Comparison of ENCODE assay signal across 1 cellular context in the genomic region with DNA sequence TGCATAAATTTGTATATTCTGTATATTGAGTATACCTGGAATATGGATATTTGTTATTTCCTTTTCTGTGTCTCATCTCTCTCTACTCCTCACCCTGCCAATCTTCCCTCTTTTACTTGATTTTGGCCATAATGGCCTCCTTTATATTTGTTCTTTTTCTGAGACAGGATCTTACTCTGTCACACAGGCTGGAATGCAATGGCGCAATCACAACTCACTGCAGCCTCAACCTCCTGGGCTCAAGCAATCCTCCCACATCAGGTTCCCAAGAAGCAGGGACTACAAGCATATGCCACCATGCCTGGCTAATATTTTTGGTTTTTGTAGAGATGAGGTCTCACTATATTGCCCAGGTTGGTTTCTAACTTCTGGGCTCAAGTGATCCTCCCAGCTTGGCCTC.
TF ChIP-seq lines count a peak whose summit lies in the region.

No MANE protein-coding gene starts in this region.

TF ChIP-seq in HepG2, 621 proteins besides CTCF, POLR2A, EP300 and RAD21:
- TF ChIP-seq ZFP36L2 (CRISPR knock-in tag; IDR thresholded peaks at IDR 0.05), result no peak
- TF ChIP-seq AKAP8 (CRISPR knock-in tag; IDR thresholded peaks at IDR 0.05), result no peak
- no peak for TF ChIP-seq DMAP1 (CRISPR knock-in tag; IDR thresholded peaks at IDR 0.05)
- TF ChIP-seq, protein P1, sequence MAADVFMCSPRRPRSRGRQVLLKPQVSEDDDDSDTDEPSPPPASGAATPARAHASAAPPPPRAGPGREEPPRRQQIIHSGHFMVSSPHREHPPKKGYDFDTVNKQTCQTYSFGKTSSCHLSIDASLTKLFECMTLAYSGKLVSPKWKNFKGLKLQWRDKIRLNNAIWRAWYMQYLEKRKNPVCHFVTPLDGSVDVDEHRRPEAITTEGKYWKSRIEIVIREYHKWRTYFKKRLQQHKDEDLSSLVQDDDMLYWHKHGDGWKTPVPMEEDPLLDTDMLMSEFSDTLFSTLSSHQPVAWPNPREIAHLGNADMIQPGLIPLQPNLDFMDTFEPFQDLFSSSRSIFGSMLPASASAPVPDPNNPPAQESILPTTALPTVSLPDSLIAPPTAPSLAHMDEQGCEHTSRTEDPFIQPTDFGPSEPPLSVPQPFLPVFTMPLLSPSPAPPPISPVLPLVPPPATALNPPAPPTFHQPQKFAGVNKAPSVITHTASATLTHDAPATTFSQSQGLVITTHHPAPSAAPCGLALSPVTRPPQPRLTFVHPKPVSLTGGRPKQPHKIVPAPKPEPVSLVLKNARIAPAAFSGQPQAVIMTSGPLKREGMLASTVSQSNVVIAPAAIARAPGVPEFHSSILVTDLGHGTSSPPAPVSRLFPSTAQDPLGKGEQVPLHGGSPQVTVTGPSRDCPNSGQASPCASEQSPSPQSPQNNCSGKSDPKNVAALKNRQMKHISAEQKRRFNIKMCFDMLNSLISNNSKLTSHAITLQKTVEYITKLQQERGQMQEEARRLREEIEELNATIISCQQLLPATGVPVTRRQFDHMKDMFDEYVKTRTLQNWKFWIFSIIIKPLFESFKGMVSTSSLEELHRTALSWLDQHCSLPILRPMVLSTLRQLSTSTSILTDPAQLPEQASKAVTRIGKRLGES (CRISPR knock-in tag; IDR thresholded peaks at IDR 0.05; ENCODE audit: borderline replicate concordance), result no peak
- TF ChIP-seq FOXC1 (CRISPR knock-in tag; IDR thresholded peaks at IDR 0.05; ENCODE audit: borderline replicate concordance), result no peak
- TF ChIP-seq ZNF615 (CRISPR knock-in tag; IDR thresholded peaks at IDR 0.05; ENCODE audit: borderline replicate concordance), result no peak
- no peak for TF ChIP-seq ZNF563 (CRISPR knock-in tag; IDR thresholded peaks at IDR 0.05)
- TF ChIP-seq ZNF124 (CRISPR knock-in tag; IDR thresholded peaks at IDR 0.05), result no peak
- TF ChIP-seq CEBPB (IDR thresholded peaks at IDR 0.05; ENCODE audit: borderline replicate concordance, low read depth, low read length), result peak; percentile 75
- TF ChIP-seq NFE2L2 (IDR thresholded peaks at IDR 0.05; ENCODE audit: low read length), result no peak
- peak; percentile 52 for TF ChIP-seq TEAD3 (CRISPR knock-in tag; optimal IDR thresholded peaks at IDR 0.05; ENCODE audit: borderline replicate concordance)
- no peak for TF ChIP-seq HNRNPH1 (optimal IDR thresholded peaks at IDR 0.05; ENCODE audit: low read depth, low read length)
- no peak for TF ChIP-seq LCORL (IDR thresholded peaks at IDR 0.05)
- no peak for TF ChIP-seq LCORL (CRISPR knock-in tag; IDR thresholded peaks at IDR 0.05)
- TF ChIP-seq, protein P2, sequence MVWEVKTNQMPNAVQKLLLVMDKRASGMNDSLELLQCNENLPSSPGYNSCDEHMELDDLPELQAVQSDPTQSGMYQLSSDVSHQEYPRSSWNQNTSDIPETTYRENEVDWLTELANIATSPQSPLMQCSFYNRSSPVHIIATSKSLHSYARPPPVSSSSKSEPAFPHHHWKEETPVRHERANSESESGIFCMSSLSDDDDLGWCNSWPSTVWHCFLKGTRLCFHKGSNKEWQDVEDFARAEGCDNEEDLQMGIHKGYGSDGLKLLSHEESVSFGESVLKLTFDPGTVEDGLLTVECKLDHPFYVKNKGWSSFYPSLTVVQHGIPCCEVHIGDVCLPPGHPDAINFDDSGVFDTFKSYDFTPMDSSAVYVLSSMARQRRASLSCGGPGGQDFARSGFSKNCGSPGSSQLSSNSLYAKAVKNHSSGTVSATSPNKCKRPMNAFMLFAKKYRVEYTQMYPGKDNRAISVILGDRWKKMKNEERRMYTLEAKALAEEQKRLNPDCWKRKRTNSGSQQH (CRISPR knock-in tag; IDR thresholded peaks at IDR 0.05; ENCODE audit: low read depth), result no peak
- no peak for TF ChIP-seq ZNF660 (CRISPR knock-in tag; IDR thresholded peaks at IDR 0.05; ENCODE audit: borderline replicate concordance, low read depth)
- TF ChIP-seq ZNF530 (CRISPR knock-in tag; IDR thresholded peaks at IDR 0.05; ENCODE audit: low read depth), result no peak
- TF ChIP-seq ZNF543 (CRISPR knock-in tag; IDR thresholded peaks at IDR 0.05), result no peak
- TF ChIP-seq CEBPG (CRISPR knock-in tag; IDR thresholded peaks at IDR 0.05), result peak; percentile 45; the same call in 1 of the 2 replicates
- no peak for TF ChIP-seq ZNF30 (CRISPR knock-in tag; IDR thresholded peaks at IDR 0.05)
- TF ChIP-seq REXO4 (CRISPR knock-in tag; IDR thresholded peaks at IDR 0.05; ENCODE audit: borderline replicate concordance), result no peak
- TF ChIP-seq ZNF550 (CRISPR knock-in tag; IDR thresholded peaks at IDR 0.05; ENCODE audit: borderline replicate concordance), result no peak
- TF ChIP-seq HOMEZ (CRISPR knock-in tag; IDR thresholded peaks at IDR 0.05; ENCODE audit: low read depth), result no peak
